9 cellular contexts compared by ENCODE assay signal in the genomic region with DNA sequence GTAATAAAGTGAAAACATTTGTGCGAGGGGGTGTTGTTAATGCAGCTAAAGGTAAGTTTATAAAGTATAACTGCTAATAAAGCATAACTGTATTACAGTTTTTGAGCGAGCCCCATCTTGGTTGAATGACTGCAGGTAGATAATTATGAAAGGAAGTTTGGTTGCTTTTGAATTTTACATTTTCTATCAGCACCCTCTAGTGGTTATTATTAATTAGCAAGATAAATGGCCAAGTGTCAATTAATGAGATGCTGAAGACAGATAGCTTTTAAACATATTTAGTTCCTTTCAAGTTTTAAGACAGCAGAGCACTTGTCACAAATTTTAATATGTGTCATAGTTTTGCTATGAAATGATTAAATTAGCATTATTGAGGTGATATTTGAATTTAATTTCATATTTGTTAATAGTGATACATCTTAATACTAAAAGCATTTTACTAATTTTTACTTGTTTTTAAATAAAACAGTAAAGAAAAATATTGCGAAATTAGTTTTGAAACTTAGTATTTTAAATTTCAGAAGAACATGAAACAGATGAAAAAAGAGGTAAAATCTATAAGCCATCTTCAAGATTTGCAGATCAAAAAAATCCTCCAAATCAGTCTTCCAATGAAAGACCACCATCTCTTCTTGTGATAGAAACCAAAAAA. TPM values are rescaled to one million over a fixed set of nuclear protein-coding genes. Genes with fewer than 3 reads are reported as not detected.
DNase-seq lines count a peak whose midpoint lies in the region; TF ChIP-seq lines count a peak whose summit lies in the region.
"Had no signal": no experiment of that assay in that cellular context is flagged by ENCODE, and none has a peak within 500 bp of the region (broad histone marks: within the 10 kb centered on the region; RNA-seq: fewer than 3 reads in every experiment).

No MANE protein-coding gene starts in this region.

- H3K4me1 ChIP-seq in osteoblast (ENCODE audit: insufficient read depth, low read length) (no peaks in the 10 kb centered on the region), sigmoid colon (no peaks in the 10 kb centered on the region)
- no peaks in the 10 kb centered on the region for H3K4me1 ChIP-seq in effector memory CD4-positive, alpha-beta T cell (ENCODE audit: control insufficient read depth, insufficient read depth, low read length, poor library complexity, severe bottlenecking)

- 88 to 92% methylated on average over 3 of the region's 3 CpGs for WGBS in sigmoid colon, 2 donors

- no peak overlapping the region for H2AFZ ChIP-seq in osteoblast (ENCODE audit: low read length)

- no peaks in the 10 kb centered on the region for H4K20me1 ChIP-seq in osteoblast (ENCODE audit: insufficient read depth, low read length)

- peaks cover 1% of the 10 kb centered on the region for H3K36me3 ChIP-seq in GM06990 (ENCODE audit: control insufficient read depth, insufficient read depth, low read length)
- H3K36me3 ChIP-seq in osteoblast (ENCODE audit: insufficient read depth, low read length): peaks cover 44% of the 10 kb centered on the region
- H3K36me3 ChIP-seq in sigmoid colon: peaks cover 5 to 71% (median 30%) of the 10 kb centered on the region in 4 donors
- peaks cover 49% of the 10 kb centered on the region for H3K36me3 ChIP-seq in effector memory CD4-positive, alpha-beta T cell (ENCODE audit: control insufficient read depth, insufficient read depth, low read length)

- H3K27ac ChIP-seq in osteoblast (ENCODE audit: low read depth, low read length): no peak overlapping the region
- H3K27ac ChIP-seq in sigmoid colon: no peak overlapping the region
- no peak overlapping the region for H3K27ac ChIP-seq in effector memory CD4-positive, alpha-beta T cell (ENCODE audit: insufficient read depth, low read length, poor library complexity, severe bottlenecking)

- TF ChIP-seq EP300 in sigmoid colon (IDR thresholded peaks at IDR 0.05): no peak

- H3K79me2 ChIP-seq in osteoblast (ENCODE audit: insufficient read depth, low read length): peaks cover 34% of the 10 kb centered on the region

- H3K27me3 ChIP-seq in GM06990 (replicated peaks; ENCODE audit: control insufficient read depth, insufficient read depth, low read length): no peaks in the 10 kb centered on the region
- no peaks in the 10 kb centered on the region for H3K27me3 ChIP-seq in osteoblast (ENCODE audit: insufficient read depth, low read length)
- no peaks in the 10 kb centered on the region for H3K27me3 ChIP-seq in sigmoid colon
- H3K27me3 ChIP-seq in effector memory CD4-positive, alpha-beta T cell (replicated peaks; ENCODE audit: control insufficient read depth, insufficient read depth, low read length, poor library complexity, severe bottlenecking): no peaks in the 10 kb centered on the region

- TF ChIP-seq CTCF in GM06990 (IDR thresholded peaks at IDR 0.05; ENCODE audit: insufficient read depth, low read length, poor library complexity, severe bottlenecking): peak; percentile 47
- peak; percentile 47 for TF ChIP-seq CTCF in osteoblast (IDR thresholded peaks at IDR 0.05; ENCODE audit: extremely low read depth, low read depth, low read length)
- TF ChIP-seq CTCF in sigmoid colon (IDR thresholded peaks at IDR 0.05): peak in 2 of 4 experiments; percentile 7 to 50

- H3K9me3 ChIP-seq in osteoblast (ENCODE audit: low read depth, low read length) (no peaks in the 10 kb centered on the region), sigmoid colon (no peaks in the 10 kb centered on the region)
- H3K9me3 ChIP-seq in effector memory CD4-positive, alpha-beta T cell (ENCODE audit: control insufficient read depth, low read length): no peaks in the 10 kb centered on the region

- DNase-seq in GM06990 (ENCODE audit: extremely low read depth, insufficient read length): no peak
- DNase-seq in NAMALWA (ENCODE audit: low spot score): peak; percentile 70
- peak; percentile 29 for DNase-seq in cerebellar cortex (ENCODE audit: low spot score)
- no peak for DNase-seq in osteoblast (ENCODE audit: insufficient read length, low spot score, missing footprints)
- no peak for DNase-seq in MV-4-11 (lab: John Stamatoyannopoulos, UW)
- DNase-seq in sigmoid colon: no peak
- no peak for DNase-seq in effector memory CD4-positive, alpha-beta T cell
- DNase-seq in activated CD4-positive, alpha-beta T cell treated with anti-CD3 and anti-CD28 coated beads for 4 hours: no peak
- DNase-seq: activated naive CD4-positive, alpha-beta T cell treated with anti-CD3 and anti-CD28 coated beads, Interleukin-2, amount 10 ng/mL, durations not matched to agents 7 days and 5 days had no signal

- TF ChIP-seq POLR2A in sigmoid colon (IDR thresholded peaks at IDR 0.05): no peak

- H3K4me3 ChIP-seq in GM06990 (replicated peaks; ENCODE audit: low read depth, low read length) (no peak overlapping the region), osteoblast (ENCODE audit: insufficient read depth, low read length) (no peak overlapping the region), sigmoid colon (no peak overlapping the region)
- H3K4me3 ChIP-seq in effector memory CD4-positive, alpha-beta T cell (ENCODE audit: insufficient read depth, low read depth, low read length, poor library complexity, severe bottlenecking): no peak overlapping the region

- no peak overlapping the region for H3K4me2 ChIP-seq in osteoblast (ENCODE audit: insufficient read depth, low read length)

- intact Hi-C loops in sigmoid colon (cut with DNase I): no loop called here

RNA-seq across cellular contexts. Expression of a gene that starts 15.1 kb away (rescaled TPM):
- total RNA-seq in osteoblast: 85.0 and 85.5 TPM in 2 replicates
- 10 to 100 TPM; 66.8 to 79.8 (median 68.0) TPM for total RNA-seq in sigmoid colon
- polyA plus RNA-seq in sigmoid colon: 10 to 100 TPM; 11.4 to 28.2 (median 14.3) TPM

RNA-seq across cellular contexts. Expression of a gene that starts 53.0 kb away (rescaled TPM):
- total RNA-seq in osteoblast (not detected in 2 replicates), sigmoid colon (not detected)
- not detected for polyA plus RNA-seq in sigmoid colon

Comparison
In these comparisons a context has a peak if more than half of its experiments do, and no peak if none do; other contexts are left out.
1. DNase-seq: peak in NAMALWA (single experiment) and cerebellar cortex (single experiment); none in GM06990 (single experiment), osteoblast (single experiment), MV-4-11 (single experiment), sigmoid colon (single experiment), effector memory CD4-positive, alpha-beta T cell (0 of 3) and activated CD4-positive, alpha-beta T cell treated with anti-CD3 and anti-CD28 coated beads for 4 hours (0 of 2).